Comparison of ENCODE assay signal across 1 cellular context in the genomic region with DNA sequence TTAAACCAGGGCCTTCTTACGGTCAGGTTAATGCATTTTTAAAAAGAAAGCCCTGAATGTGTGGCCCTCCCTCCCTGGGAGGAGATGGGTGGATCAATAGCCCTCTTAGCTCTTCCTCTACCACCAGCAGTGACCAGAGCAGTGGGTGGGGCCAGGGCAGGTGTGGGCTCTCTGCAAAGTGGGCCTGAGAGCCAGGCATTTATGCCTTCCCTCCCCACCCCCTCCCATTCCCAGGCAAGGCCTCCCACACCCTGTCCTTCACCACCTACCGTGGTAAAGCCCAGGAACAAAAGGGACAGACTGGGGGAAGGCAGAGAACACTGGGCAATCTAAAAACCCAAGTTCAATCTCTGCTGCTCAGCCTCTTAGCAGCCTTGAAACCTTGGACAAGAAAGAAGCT.
TF ChIP-seq lines count a peak whose summit lies in the region.

No MANE protein-coding gene starts in this region.

TF ChIP-seq in HepG2, 621 proteins besides CTCF, POLR2A, EP300 and RAD21 (continued from another document):
- TF ChIP-seq, protein P1, sequence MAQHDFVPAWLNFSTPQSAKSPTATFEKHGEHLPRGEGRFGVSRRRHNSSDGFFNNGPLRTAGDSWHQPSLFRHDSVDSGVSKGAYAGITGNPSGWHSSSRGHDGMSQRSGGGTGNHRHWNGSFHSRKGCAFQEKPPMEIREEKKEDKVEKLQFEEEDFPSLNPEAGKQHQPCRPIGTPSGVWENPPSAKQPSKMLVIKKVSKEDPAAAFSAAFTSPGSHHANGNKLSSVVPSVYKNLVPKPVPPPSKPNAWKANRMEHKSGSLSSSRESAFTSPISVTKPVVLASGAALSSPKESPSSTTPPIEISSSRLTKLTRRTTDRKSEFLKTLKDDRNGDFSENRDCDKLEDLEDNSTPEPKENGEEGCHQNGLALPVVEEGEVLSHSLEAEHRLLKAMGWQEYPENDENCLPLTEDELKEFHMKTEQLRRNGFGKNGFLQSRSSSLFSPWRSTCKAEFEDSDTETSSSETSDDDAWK (CRISPR knock-in tag; IDR thresholded peaks at IDR 0.05), result no peak
- TF ChIP-seq TOE1 (CRISPR knock-in tag; IDR thresholded peaks at IDR 0.05) (no peak), SMARCE1 (IDR thresholded peaks at IDR 0.05; ENCODE audit: borderline replicate concordance) (no peak), HNF4A (CRISPR knock-in tag; IDR thresholded peaks at IDR 0.05) (no peak), HHEX (CRISPR knock-in tag; IDR thresholded peaks at IDR 0.05) (no peak), NCOA2 (CRISPR knock-in tag; IDR thresholded peaks at IDR 0.05) (no peak), ZNF878 (CRISPR knock-in tag; IDR thresholded peaks at IDR 0.05) (no peak), ZNF138 (CRISPR knock-in tag; IDR thresholded peaks at IDR 0.05; ENCODE audit: low read depth) (no peak)
- TF ChIP-seq, protein P2, sequence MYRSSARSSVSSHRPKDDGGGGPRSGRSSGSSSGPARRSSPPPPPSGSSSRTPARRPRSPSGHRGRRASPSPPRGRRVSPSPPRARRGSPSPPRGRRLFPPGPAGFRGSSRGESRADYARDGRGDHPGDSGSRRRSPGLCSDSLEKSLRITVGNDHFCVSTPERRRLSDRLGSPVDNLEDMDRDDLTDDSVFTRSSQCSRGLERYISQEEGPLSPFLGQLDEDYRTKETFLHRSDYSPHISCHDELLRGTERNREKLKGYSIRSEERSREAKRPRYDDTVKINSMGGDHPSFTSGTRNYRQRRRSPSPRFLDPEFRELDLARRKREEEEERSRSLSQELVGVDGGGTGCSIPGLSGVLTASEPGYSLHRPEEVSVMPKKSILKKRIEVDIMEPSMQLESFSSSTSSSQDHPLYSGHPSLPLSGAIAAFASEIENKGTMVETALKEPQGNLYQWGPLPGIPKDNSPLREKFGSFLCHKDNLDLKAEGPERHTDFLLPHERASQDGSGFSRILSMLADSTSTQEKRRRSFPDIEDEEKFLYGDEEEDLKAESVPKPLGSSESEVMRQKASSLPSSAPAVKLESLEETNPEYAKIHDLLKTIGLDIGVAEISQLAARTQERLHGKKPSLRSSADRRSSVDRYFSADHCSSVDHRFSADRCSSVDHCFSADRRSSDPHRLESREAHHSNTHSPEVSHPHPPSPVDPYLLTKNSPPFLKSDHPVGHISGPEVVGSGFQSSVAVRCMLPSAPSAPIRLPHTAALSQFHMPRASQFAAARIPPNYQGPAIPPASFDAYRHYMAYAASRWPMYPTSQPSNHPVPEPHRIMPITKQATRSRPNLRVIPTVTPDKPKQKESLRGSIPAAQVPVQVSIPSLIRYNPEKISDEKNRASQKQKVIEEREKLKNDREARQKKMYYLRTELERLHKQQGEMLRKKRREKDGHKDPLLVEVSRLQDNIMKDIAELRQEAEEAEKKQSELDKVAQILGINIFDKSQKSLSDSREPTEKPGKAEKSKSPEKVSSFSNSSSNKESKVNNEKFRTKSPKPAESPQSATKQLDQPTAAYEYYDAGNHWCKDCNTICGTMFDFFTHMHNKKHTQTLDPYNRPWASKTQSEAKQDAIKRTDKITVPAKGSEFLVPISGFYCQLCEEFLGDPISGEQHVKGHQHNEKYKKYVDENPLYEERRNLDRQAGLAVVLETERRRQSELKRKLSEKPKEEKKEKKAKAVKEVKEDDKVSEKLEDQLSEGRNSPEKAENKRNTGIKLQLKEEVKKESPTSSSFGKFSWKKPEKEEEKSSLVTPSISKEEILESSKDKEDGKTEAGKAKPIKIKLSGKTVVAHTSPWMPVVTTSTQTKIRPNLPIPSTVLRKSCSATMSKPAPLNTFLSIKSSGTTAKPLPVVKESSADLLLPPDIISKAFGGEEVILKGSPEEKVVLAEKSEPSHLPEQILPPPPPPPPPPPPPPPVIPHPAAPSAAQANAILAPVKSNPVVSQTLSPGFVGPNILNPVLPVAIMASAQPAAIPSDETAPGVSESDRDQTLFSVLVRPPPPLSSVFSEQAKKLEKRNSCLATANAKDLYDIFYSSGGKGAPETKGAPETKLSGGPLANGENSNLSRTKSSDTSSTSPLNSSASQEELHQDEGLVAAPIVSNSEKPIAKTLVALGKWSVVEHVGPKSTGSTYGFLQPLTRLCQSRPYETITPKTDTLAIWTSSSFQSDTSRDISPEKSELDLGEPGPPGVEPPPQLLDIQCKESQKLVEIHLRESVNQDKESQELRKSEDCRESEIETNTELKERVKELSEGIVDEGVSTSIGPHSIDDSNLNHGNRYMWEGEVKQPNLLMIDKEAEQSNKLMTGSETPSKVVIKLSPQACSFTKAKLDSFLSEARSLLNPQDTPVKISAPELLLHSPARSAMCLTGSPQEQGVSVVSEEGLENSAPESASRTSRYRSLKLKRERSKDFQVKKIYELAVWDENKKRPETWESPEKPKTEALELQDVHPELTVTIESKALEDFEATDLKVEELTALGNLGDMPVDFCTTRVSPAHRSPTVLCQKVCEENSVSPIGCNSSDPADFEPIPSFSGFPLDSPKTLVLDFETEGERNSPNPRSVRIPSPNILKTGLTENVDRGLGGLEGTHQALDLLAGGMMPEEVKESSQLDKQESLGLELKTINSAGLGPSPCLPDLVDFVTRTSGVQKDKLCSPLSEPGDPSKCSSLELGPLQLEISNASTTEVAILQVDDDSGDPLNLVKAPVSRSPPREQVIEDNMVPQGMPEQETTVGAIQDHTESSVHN (CRISPR knock-in tag; IDR thresholded peaks at IDR 0.05), result no peak
